ENCODE assay signal across 18 cellular contexts in genomic region chr22:42425337-42425988, GRCh38. TPM values are rescaled to one million over a fixed set of nuclear protein-coding genes. Genes with fewer than 3 reads are reported as not detected.
DNase-seq lines count a peak whose midpoint lies in the region; ATAC-seq and TF ChIP-seq lines count a peak whose summit lies in the region.
"Had no signal": no experiment of that assay in that cellular context is flagged by ENCODE, and none has a peak within 500 bp of the region (broad histone marks: within the 10 kb centered on the region; RNA-seq: fewer than 3 reads in every experiment).

No MANE protein-coding gene starts in this region.

- H3K27ac ChIP-seq in heart left ventricle = peak overlapping the region in 1 of 12 donors; percentile 28
- H3K27ac ChIP-seq in right atrium auricular region = no peak overlapping the region
- peak overlapping the region in 3 of 4 donors; percentile 52 to 68 (median 67) for H3K27ac ChIP-seq in sigmoid colon
- H3K27ac ChIP-seq in WERI-Rb-1 = no peak overlapping the region
- H3K27ac ChIP-seq: cardiac muscle cell, esophagus muscularis mucosa, GM23248, tibial artery had no signal

- H3K4me1 ChIP-seq in heart left ventricle (peaks cover 0 to 6% (median 0%) of the 10 kb centered on the region in 12 donors), right atrium auricular region (no peaks in the 10 kb centered on the region), sigmoid colon (peaks cover 0 to 15% (median 7%) of the 10 kb centered on the region in 4 donors)
- H3K4me1 ChIP-seq: esophagus muscularis mucosa, tibial artery had no signal

- H3K36me3 ChIP-seq in heart left ventricle (no peaks in the 10 kb centered on the region), right atrium auricular region (no peaks in the 10 kb centered on the region), sigmoid colon (no peaks in the 10 kb centered on the region), WERI-Rb-1 (no peaks in the 10 kb centered on the region)
- H3K36me3 ChIP-seq: cardiac muscle cell, esophagus muscularis mucosa, tibial artery had no signal

- no peak overlapping the region for H3K4me3 ChIP-seq in heart left ventricle
- H3K4me3 ChIP-seq in right atrium auricular region = no peak overlapping the region
- H3K4me3 ChIP-seq in sigmoid colon = no peak overlapping the region
- no peak overlapping the region for H3K4me3 ChIP-seq in WERI-Rb-1 (ENCODE audit: low read depth, low read length)
- H3K4me3 ChIP-seq: cardiac muscle cell, esophagus muscularis mucosa, GM23248, tibial artery had no signal

- DNase-seq in heart left ventricle (peak in 1 of 5 donors; percentile 47), right atrium auricular region (ENCODE audit: low spot score) (no peak), NCI-H1694 treated with DMSO at 0.1 percent for 48 hours (lab: John Stamatoyannopoulos, UW) (peak; percentile 64), ecto neural progenitor cell (ENCODE audit: low spot score) (peak; percentile 43), sigmoid colon (peak; percentile 87), WERI-Rb-1 (no peak), hypothalamus (lab: John Stamatoyannopoulos, UW) (no peak)
- DNase-seq: activated CD4-positive, alpha-beta T cell treated with anti-CD3 and anti-CD28 coated beads for 36 hours; activated CD8-positive, alpha-beta memory T cell treated with anti-CD3 and anti-CD28 coated beads, Interleukin-2, amount 10 ng/mL, durations not matched to agents 7 days and 5 days; GM23248; NCI-H1048; NCI-H446 treated with DMSO at 0.1 percent for 48 hours; RPMI8226; tibial artery had no signal

- peak in 2 of 4 donors; percentile 23 to 91 for TF ChIP-seq EP300 in sigmoid colon (IDR thresholded peaks at IDR 0.05)

- ATAC-seq in heart left ventricle (peak in 3 of 4 donors; percentile 58 to 78 (median 73)), HG02981 (IDR thresholded peaks at IDR 0.05; ENCODE audit: unreplicated experiment) (no peak)
- ATAC-seq: activated CD4-positive, alpha-beta T cell treated with anti-CD3 and anti-CD28 coated beads for 36 hours; activated CD8-positive, alpha-beta memory T cell treated with anti-CD3 and anti-CD28 coated beads, Interleukin-2, amount 10 ng/mL, durations not matched to agents 7 days and 5 days; stimulated activated memory B cell treated with anti-CD40 and anti-IgM and Interleukin-4, amounts not matched to agents 10 μg/mL and 1 μg/mL and 100 μg/mL, for 72 hours had no signal

- H3K9me3 ChIP-seq in heart left ventricle (no peaks in the 10 kb centered on the region), right atrium auricular region (no peaks in the 10 kb centered on the region), sigmoid colon (no peaks in the 10 kb centered on the region), WERI-Rb-1 (ENCODE audit: severe bottlenecking) (no peaks in the 10 kb centered on the region)
- H3K9me3 ChIP-seq: esophagus muscularis mucosa, tibial artery had no signal

- WGBS in heart left ventricle, 4 donors = 52 to 65% (median 60%) methylated on average over 12 of the region's 12 CpGs
- 82 to 87% methylated on average over 12 of the region's 12 CpGs for WGBS in sigmoid colon, 2 donors

- TF ChIP-seq POLR2A in heart left ventricle (IDR thresholded peaks at IDR 0.05) (no peak), sigmoid colon (IDR thresholded peaks at IDR 0.05) (no peak)

- peaks cover 0 to 21% (median 0%) of the 10 kb centered on the region in 9 donors for H3K27me3 ChIP-seq in heart left ventricle
- H3K27me3 ChIP-seq in right atrium auricular region = no peaks in the 10 kb centered on the region
- no peaks in the 10 kb centered on the region for H3K27me3 ChIP-seq in sigmoid colon
- no peaks in the 10 kb centered on the region for H3K27me3 ChIP-seq in WERI-Rb-1 (ENCODE audit: insufficient read depth, low read depth, severe bottlenecking)
- H3K27me3 ChIP-seq: cardiac muscle cell had no signal

- TF ChIP-seq CTCF in heart left ventricle (IDR thresholded peaks at IDR 0.05) (no peak), right atrium auricular region (IDR thresholded peaks at IDR 0.05) (no peak), sigmoid colon (IDR thresholded peaks at IDR 0.05) (no peak), WERI-Rb-1 (IDR thresholded peaks at IDR 0.05; ENCODE audit: low read depth, low read length) (no peak)

- intact Hi-C loops in heart left ventricle (cut with DNase I) = no loop called here
- intact Hi-C loops in sigmoid colon (cut with DNase I) = loop anchor here (5.0 kb wide), 1 partner anchor 58 kb away; no protein-coding TSS in a partner anchor

RNA-seq across cellular contexts. Expression of gene NFAM1, which starts 6.7 kb away (rescaled TPM):
- total RNA-seq in heart left ventricle = 10 to 100 TPM in 1 of 9 donors, 1 to 10 TPM in 6, under 1 TPM in 2; 0.33 to 13.5 (median 1.3) TPM
- under 1 TPM; 0.42 to 0.69 TPM for polyA plus RNA-seq in heart left ventricle
- 1 to 10 TPM in 1 of 2 donors, under 1 TPM in 1; 0.74 to 3.5 TPM for total RNA-seq in right atrium auricular region
- 1 to 10 TPM; 1.8 to 2.5 (median 2.3) TPM for total RNA-seq in sigmoid colon
- 1 to 10 TPM; 1.2 to 3.1 (median 2.3) TPM for polyA plus RNA-seq in sigmoid colon
- total RNA-seq: GM23248 had no signal
- polyA plus RNA-seq: GM23248 had no signal

Comparison
In these comparisons a context has a peak if more than half of its experiments do, and no peak if none do; other contexts are left out.
1. DNase-seq: peak in NCI-H1694 treated with DMSO at 0.1 percent for 48 hours (single experiment), ecto neural progenitor cell (single experiment) and sigmoid colon (single experiment); none in right atrium auricular region (single experiment), WERI-Rb-1 (single experiment) and hypothalamus (0 of 51).
2. H3K27ac ChIP-seq: peak in sigmoid colon (3 of 4); none in right atrium auricular region (0 of 2) and WERI-Rb-1 (single experiment).